1 cellular context compared by ENCODE assay signal in the genomic region with DNA sequence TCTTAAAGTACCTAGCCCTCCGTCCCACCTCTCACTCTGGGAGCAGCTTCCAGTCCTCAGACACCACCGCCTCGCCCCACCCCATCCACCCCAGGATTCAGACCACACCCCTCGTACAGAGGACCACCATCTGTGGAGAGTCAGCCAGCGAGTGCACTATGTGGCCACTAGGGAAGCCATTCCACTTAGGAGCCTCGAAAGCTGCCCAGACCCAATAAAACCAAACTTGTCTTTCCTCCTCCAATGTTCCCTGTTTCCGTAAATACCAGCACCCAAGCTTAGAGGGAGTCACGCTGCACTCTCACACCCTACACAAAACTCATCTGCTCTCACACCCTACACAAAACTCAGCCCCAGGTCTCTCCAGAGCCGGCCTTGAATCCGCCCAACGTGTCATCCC.
TF ChIP-seq lines count a peak whose summit lies in the region.

No MANE protein-coding gene starts in this region.

TF ChIP-seq in SK-N-SH treated with all-trans-retinoic acid at 6 μM for 48 hours, 23 proteins besides CTCF, POLR2A, EP300 and RAD21 (continued from another document):
- TF ChIP-seq, protein P1, sequence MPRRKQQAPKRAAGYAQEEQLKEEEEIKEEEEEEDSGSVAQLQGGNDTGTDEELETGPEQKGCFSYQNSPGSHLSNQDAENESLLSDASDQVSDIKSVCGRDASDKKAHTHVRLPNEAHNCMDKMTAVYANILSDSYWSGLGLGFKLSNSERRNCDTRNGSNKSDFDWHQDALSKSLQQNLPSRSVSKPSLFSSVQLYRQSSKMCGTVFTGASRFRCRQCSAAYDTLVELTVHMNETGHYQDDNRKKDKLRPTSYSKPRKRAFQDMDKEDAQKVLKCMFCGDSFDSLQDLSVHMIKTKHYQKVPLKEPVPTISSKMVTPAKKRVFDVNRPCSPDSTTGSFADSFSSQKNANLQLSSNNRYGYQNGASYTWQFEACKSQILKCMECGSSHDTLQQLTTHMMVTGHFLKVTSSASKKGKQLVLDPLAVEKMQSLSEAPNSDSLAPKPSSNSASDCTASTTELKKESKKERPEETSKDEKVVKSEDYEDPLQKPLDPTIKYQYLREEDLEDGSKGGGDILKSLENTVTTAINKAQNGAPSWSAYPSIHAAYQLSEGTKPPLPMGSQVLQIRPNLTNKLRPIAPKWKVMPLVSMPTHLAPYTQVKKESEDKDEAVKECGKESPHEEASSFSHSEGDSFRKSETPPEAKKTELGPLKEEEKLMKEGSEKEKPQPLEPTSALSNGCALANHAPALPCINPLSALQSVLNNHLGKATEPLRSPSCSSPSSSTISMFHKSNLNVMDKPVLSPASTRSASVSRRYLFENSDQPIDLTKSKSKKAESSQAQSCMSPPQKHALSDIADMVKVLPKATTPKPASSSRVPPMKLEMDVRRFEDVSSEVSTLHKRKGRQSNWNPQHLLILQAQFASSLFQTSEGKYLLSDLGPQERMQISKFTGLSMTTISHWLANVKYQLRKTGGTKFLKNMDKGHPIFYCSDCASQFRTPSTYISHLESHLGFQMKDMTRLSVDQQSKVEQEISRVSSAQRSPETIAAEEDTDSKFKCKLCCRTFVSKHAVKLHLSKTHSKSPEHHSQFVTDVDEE (CRISPR knock-in tag; IDR thresholded peaks at IDR 0.05): no peak
- TF ChIP-seq, protein P2, sequence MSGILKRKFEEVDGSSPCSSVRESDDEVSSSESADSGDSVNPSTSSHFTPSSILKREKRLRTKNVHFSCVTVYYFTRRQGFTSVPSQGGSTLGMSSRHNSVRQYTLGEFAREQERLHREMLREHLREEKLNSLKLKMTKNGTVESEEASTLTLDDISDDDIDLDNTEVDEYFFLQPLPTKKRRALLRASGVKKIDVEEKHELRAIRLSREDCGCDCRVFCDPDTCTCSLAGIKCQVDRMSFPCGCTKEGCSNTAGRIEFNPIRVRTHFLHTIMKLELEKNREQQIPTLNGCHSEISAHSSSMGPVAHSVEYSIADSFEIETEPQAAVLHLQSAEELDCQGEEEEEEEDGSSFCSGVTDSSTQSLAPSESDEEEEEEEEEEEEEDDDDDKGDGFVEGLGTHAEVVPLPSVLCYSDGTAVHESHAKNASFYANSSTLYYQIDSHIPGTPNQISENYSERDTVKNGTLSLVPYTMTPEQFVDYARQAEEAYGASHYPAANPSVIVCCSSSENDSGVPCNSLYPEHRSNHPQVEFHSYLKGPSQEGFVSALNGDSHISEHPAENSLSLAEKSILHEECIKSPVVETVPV (CRISPR knock-in tag; IDR thresholded peaks at IDR 0.05): no peak
- TF ChIP-seq ZC3H10 (CRISPR knock-in tag; IDR thresholded peaks at IDR 0.05): no peak
- TF ChIP-seq, protein P3, sequence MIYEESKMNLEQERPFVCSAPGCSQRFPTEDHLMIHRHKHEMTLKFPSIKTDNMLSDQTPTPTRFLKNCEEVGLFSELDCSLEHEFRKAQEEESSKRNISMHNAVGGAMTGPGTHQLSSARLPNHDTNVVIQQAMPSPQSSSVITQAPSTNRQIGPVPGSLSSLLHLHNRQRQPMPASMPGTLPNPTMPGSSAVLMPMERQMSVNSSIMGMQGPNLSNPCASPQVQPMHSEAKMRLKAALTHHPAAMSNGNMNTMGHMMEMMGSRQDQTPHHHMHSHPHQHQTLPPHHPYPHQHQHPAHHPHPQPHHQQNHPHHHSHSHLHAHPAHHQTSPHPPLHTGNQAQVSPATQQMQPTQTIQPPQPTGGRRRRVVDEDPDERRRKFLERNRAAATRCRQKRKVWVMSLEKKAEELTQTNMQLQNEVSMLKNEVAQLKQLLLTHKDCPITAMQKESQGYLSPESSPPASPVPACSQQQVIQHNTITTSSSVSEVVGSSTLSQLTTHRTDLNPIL (CRISPR knock-in tag; IDR thresholded peaks at IDR 0.05; ENCODE audit: low read depth): no peak
TF ChIP-seq in SK-N-SH treated with all-trans-retinoic acid at 6 μM for 48 hours: peak in this region for 0.
